In genomic region chr17:56977673-56978395, GRCh38 we compare ENCODE assay signal across 8 cellular contexts. TPM values are rescaled to one million over a fixed set of nuclear protein-coding genes. Genes with fewer than 3 reads are reported as not detected.
DNase-seq lines count a peak whose midpoint lies in the region; ATAC-seq and TF ChIP-seq lines count a peak whose summit lies in the region.

TSS of gene SCPEP1 (plus strand) at chr17:56978131. CDS start at chr17:56978160, 29 bp downstream.

- no peak for TF ChIP-seq CTCF in BJ (IDR thresholded peaks at IDR 0.05; ENCODE audit: insufficient read depth, low read depth, low read length)

- peaks cover 14% of the 10 kb centered on the region for H3K4me1 Mint-ChIP-seq in memory B cell

- no peak within 1 kb of the TSS for H3K27ac ChIP-seq in effector memory CD4-positive, alpha-beta T cell (ENCODE audit: insufficient read depth, low read length, poor library complexity, severe bottlenecking)

- CTCF ChIA-PET in BJ (lab: Yijun Ruan, JAX): interaction anchor here (0.7 to 1.6 kb wide), 5 partner anchors 14 to 143 kb away, joined by 3 to 4 read pairs (median 3); partner anchors contain the start of gene COIL

- POLR2A ChIA-PET in BJ (lab: Charles Lee): no interaction called here

- no peaks in the 10 kb centered on the region for H3K9me3 Mint-ChIP-seq in memory B cell

- peak within 1 kb of the TSS; percentile 96 for H3K4me3 Mint-ChIP-seq in memory B cell

- H3K36me3 ChIP-seq in BJ (ENCODE audit: control insufficient read depth, insufficient read depth, low read length): no peaks in the 10 kb centered on the region
- no peaks in the 10 kb centered on the region for H3K36me3 ChIP-seq in effector memory CD4-positive, alpha-beta T cell (ENCODE audit: control insufficient read depth, insufficient read depth, low read length)

- H3K27me3 Mint-ChIP-seq in memory B cell: peaks cover 2% of the 10 kb centered on the region

- DNase-seq in BJ (ENCODE audit: low read depth) (no peak), NCI-H82 (lab: John Stamatoyannopoulos, UW) (peak; percentile 91), memory B cell (ENCODE audit: low spot score in 2 of 2) (peak; percentile 60 to 64)
- peak; percentile 47 to 70 for DNase-seq in activated CD8-positive, alpha-beta memory T cell treated with anti-CD3 and anti-CD28 coated beads for 1 hour (ENCODE audit: extremely low read depth in 1 of 2, low read depth in 1 of 2)
- peak; percentile 78 to 81 (median 80) for DNase-seq in effector memory CD4-positive, alpha-beta T cell
- DNase-seq in stimulated activated CD8-positive, alpha-beta memory T cell treated with anti-CD3 and anti-CD28 coated beads, Interleukin-12 subunit alpha, Interleukin-12 subunit beta, amount 100 ng/mL, for 1 hour (ENCODE audit: low read depth): peak; percentile 66

- peak within 1 kb of the TSS; percentile 97 for H3K27ac Mint-ChIP-seq in memory B cell

- no peaks in the 10 kb centered on the region; the same call in 1 of the 2 replicates for H3K27me3 ChIP-seq in BJ (ENCODE audit: control insufficient read depth, insufficient read depth, low read length)
- no peaks in the 10 kb centered on the region for H3K27me3 ChIP-seq in effector memory CD4-positive, alpha-beta T cell (replicated peaks; ENCODE audit: control insufficient read depth, insufficient read depth, low read length, poor library complexity, severe bottlenecking)

- peak within 1 kb of the TSS; percentile 55 for H3K4me3 ChIP-seq in BJ (ENCODE audit: low read depth, low read length)
- peak within 1 kb of the TSS; percentile 65 for H3K4me3 ChIP-seq in effector memory CD4-positive, alpha-beta T cell (ENCODE audit: insufficient read depth, low read depth, low read length, poor library complexity, severe bottlenecking)

- no peaks in the 10 kb centered on the region for H3K4me1 ChIP-seq in effector memory CD4-positive, alpha-beta T cell (ENCODE audit: control insufficient read depth, insufficient read depth, low read length, poor library complexity, severe bottlenecking)

- H3K9me3 ChIP-seq in effector memory CD4-positive, alpha-beta T cell (ENCODE audit: control insufficient read depth, low read length): no peaks in the 10 kb centered on the region

- no peaks in the 10 kb centered on the region for H3K36me3 Mint-ChIP-seq in memory B cell

- ATAC-seq in GM19328 (IDR thresholded peaks at IDR 0.05; ENCODE audit: unreplicated experiment) (peak; percentile 55), HG03558 (IDR thresholded peaks at IDR 0.05; ENCODE audit: extremely low read depth, unreplicated experiment) (peak; percentile 33), memory B cell (ENCODE audit: low read depth) (peak; percentile 96)

RNA-seq across cellular contexts. Expression of gene SCPEP1, which starts in this region (rescaled TPM):
- 30.7 and 31.1 TPM in 2 replicates for polyA plus RNA-seq in BJ (2011; rRNA removed)
- polyA minus RNA-seq in BJ (2011; rRNA and poly(A)+ RNA removed): 2.4 and 2.8 TPM in 2 replicates

Comparison
In these comparisons a context has a peak if more than half of its experiments do, and no peak if none do; other contexts are left out.
1. ATAC-seq: peak in every context shown above with its lines; median percentile 96 in memory B cell; 55 in GM19328; 33 in HG03558.